Comparison of ENCODE assay signal across 30 cellular contexts in the genomic region with DNA sequence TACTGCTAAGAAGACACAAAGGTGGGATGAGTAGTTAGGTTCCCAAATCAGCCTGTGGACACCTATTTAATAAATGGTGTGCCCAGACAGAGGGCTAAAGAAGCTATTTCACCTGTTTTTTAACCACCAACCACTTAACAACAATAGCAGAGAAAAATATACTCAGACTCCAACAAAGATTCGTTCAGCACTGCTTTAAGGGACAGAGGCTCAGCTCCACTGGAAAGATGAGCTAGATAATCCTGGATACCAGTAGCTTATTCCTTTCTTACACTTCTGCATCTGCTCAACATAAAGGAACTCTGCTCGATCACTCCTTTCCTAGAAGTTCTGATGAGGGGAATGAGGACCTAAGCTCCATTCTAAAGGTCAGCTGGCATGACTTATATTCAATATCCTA.
"Had no signal": no experiment of that assay in that cellular context is flagged by ENCODE, and none has a peak within 500 bp of the region (broad histone marks: within the 10 kb centered on the region; RNA-seq: fewer than 3 reads in every experiment).

No MANE protein-coding gene starts in this region.

- H3K27me3 ChIP-seq: ascending aorta, body of pancreas, breast epithelium, MG63, Peyer's patch, SJSA1 had no signal

- H3K4me3 Mint-ChIP-seq: activated CD4-positive, alpha-beta T cell treated with anti-CD3 and anti-CD28 coated beads, Interleukin-2, amount 10 ng/mL, durations not matched to agents 24 days and 14 days; activated CD8-positive, alpha-beta T cell treated with anti-CD3 and anti-CD28 coated beads for 36 hours; activated naive CD8-positive, alpha-beta T cell treated with anti-CD3 and anti-CD28 coated beads, Interleukin-2, amount 10 ng/mL, durations not matched to agents 7 days and 5 days; activated T-cell treated with anti-CD3 and anti-CD28 coated beads, Interleukin-2, amount 50 U/mL, for 4 hours; activated T-helper 1 cell treated with anti-CD3 and anti-CD28 coated beads, Interleukin-12 subunit alpha, Interleukin-12 subunit beta, Interleukin-2, Interleukin-4 antibody, amounts not matched to agents 30 ng/mL and 10 ng/mL and 1 ng/mL, durations not matched to agents 14 hours and 24 hours and 36 hours had no signal

- DNase-seq: activated CD4-positive, alpha-beta T cell treated with anti-CD3 and anti-CD28 coated beads, Interleukin-2, amount 10 ng/mL, durations not matched to agents 24 days and 14 days; activated CD4-positive, alpha-beta T cell treated with anti-CD3 and anti-CD28 coated beads, Interleukin-2, amount 50 U/mL, for 4 hours; activated CD8-positive, alpha-beta T cell treated with anti-CD3 and anti-CD28 coated beads for 36 hours; activated effector memory CD4-positive, alpha-beta T cell treated with Interleukin-2 at 50 U/mL for 16 hours; activated naive CD4-positive, alpha-beta T cell treated with anti-CD3 and anti-CD28 coated beads, Interleukin-2, amount 50 U/mL, for 16 hours; activated naive CD8-positive, alpha-beta T cell treated with anti-CD3 and anti-CD28 coated beads, Interleukin-2, amount 10 ng/mL, durations not matched to agents 7 days and 5 days; activated T-cell treated with anti-CD3 and anti-CD28 coated beads, Interleukin-2, amount 50 U/mL, for 4 hours; amygdala; body of pancreas; Kasumi-1; KG1; MG63; NCI-H1048; NCI-H1105 treated with DMSO at 0.1 percent for 48 hours; NCI-H1436; NCI-H1694; NCI-H1930; NCI-H345; NCI-H524 treated with DMSO at 0.1 percent for 48 hours; PC-3; Peyer's patch; RPMI8226; SHP77 treated with DMSO at 0.1 percent for 48 hours; SW 1271; T-helper 1 cell; T1000 had no signal

- H3K27ac ChIP-seq: ascending aorta, body of pancreas, breast epithelium, Peyer's patch, SJSA1 had no signal

- H3K27ac Mint-ChIP-seq: activated naive CD8-positive, alpha-beta T cell treated with anti-CD3 and anti-CD28 coated beads, Interleukin-2, amount 10 ng/mL, durations not matched to agents 7 days and 5 days had no signal

- H3K4me1 ChIP-seq: ascending aorta, body of pancreas, breast epithelium, Peyer's patch, SJSA1 had no signal

- H3K9me3 Mint-ChIP-seq: activated CD4-positive, alpha-beta T cell treated with anti-CD3 and anti-CD28 coated beads, Interleukin-2, amount 10 ng/mL, durations not matched to agents 24 days and 14 days; activated CD8-positive, alpha-beta T cell treated with anti-CD3 and anti-CD28 coated beads for 36 hours; activated naive CD8-positive, alpha-beta T cell treated with anti-CD3 and anti-CD28 coated beads, Interleukin-2, amount 10 ng/mL, durations not matched to agents 7 days and 5 days; activated T-cell treated with anti-CD3 and anti-CD28 coated beads, Interleukin-2, amount 50 U/mL, for 4 hours; activated T-helper 1 cell treated with anti-CD3 and anti-CD28 coated beads, Interleukin-12 subunit alpha, Interleukin-12 subunit beta, Interleukin-2, Interleukin-4 antibody, amounts not matched to agents 30 ng/mL and 10 ng/mL and 1 ng/mL, durations not matched to agents 14 hours and 24 hours and 36 hours had no signal

- H3K27me3 Mint-ChIP-seq: activated CD4-positive, alpha-beta T cell treated with anti-CD3 and anti-CD28 coated beads, Interleukin-2, amount 10 ng/mL, durations not matched to agents 24 days and 14 days; activated CD8-positive, alpha-beta T cell treated with anti-CD3 and anti-CD28 coated beads for 36 hours; activated naive CD8-positive, alpha-beta T cell treated with anti-CD3 and anti-CD28 coated beads, Interleukin-2, amount 10 ng/mL, durations not matched to agents 7 days and 5 days had no signal

- H3K9me3 ChIP-seq: ascending aorta, body of pancreas, breast epithelium, MG63, Peyer's patch, SJSA1 had no signal

- H3K4me3 ChIP-seq: ascending aorta, body of pancreas, breast epithelium, MG63, Peyer's patch, SJSA1 had no signal

- ATAC-seq: activated CD8-positive, alpha-beta T cell treated with anti-CD3 and anti-CD28 coated beads for 36 hours; activated T-cell treated with anti-CD3 and anti-CD28 coated beads, Interleukin-2, amount 50 U/mL, for 4 hours; body of pancreas; PC-3 had no signal
